Comparison of ENCODE assay signal across 8 cellular contexts in genomic region chr17:65123757-65124675, GRCh38. TPM values are rescaled to one million over a fixed set of nuclear protein-coding genes. Genes with fewer than 3 reads are reported as not detected.
A peak's percentile ranks its signal among the peaks of the same experiment; 100 is the strongest.
DNase-seq lines count a peak whose midpoint lies in the region; ATAC-seq and TF ChIP-seq lines count a peak whose summit lies in the region.

No MANE protein-coding gene starts in this region.

- ATAC-seq in IMR-90 (ENCODE audit: low read depth) (no peak; the same call in 1 of the 2 replicates), GM18907 (IDR thresholded peaks at IDR 0.05; ENCODE audit: unreplicated experiment) (no peak), HG02678 (IDR thresholded peaks at IDR 0.05; ENCODE audit: unreplicated experiment) (no peak)
- ATAC-seq in naive thymus-derived CD4-positive, alpha-beta T cell = no peak

- peak overlapping the region; percentile 1; the same call in 1 of the 2 replicates for H3K27ac ChIP-seq in C4-2B
- peak overlapping the region; percentile 47 for H3K27ac ChIP-seq in IMR-90 (ENCODE audit: insufficient read depth, low read length)
- peak overlapping the region; percentile 90 for H3K27ac ChIP-seq in colonic mucosa
- peak overlapping the region; percentile 74 for H3K27ac ChIP-seq in naive thymus-derived CD4-positive, alpha-beta T cell (ENCODE audit: low read depth, low read length)

- H3K79me1 ChIP-seq in IMR-90 (ENCODE audit: low read depth in 1 of 2, low read length in 2 of 2) = no peaks in the 10 kb centered on the region

- H2AFZ ChIP-seq in IMR-90 (replicated peaks; ENCODE audit: low read length, poor library complexity) = peak overlapping the region; percentile 84

- H3K36me3 ChIP-seq in IMR-90 (ENCODE audit: control insufficient read depth, insufficient read depth, low read length) (no peaks in the 10 kb centered on the region), colonic mucosa (no peaks in the 10 kb centered on the region)
- H3K36me3 ChIP-seq in naive thymus-derived CD4-positive, alpha-beta T cell (ENCODE audit: control insufficient read depth in 2 of 3, insufficient read depth in 3 of 3, low read length in 3 of 3) = no peaks in the 10 kb centered on the region

- H3K9me3 ChIP-seq in IMR-90 (ENCODE audit: control insufficient read depth, insufficient read depth, low read length) = no peaks in the 10 kb centered on the region
- H3K9me3 ChIP-seq in colonic mucosa = no peaks in the 10 kb centered on the region
- H3K9me3 ChIP-seq in naive thymus-derived CD4-positive, alpha-beta T cell (ENCODE audit: control insufficient read depth in 2 of 3, low read length in 3 of 3) = no peaks in the 10 kb centered on the region

- dilution Hi-C loops in IMR-90 (cut with HindIII; ENCODE audit: low sequenced_read_pairs, unreplicated experiment) = no loop called here

- peaks cover 9 to 32% (median 10%) of the 10 kb centered on the region in 7 donors for H3K4me1 Mint-ChIP-seq in naive thymus-derived CD4-positive, alpha-beta T cell

- H3K4me3 Mint-ChIP-seq in naive thymus-derived CD4-positive, alpha-beta T cell = peak overlapping the region; percentile 74 to 95 (median 92)

- H4K20me1 ChIP-seq in IMR-90 (ENCODE audit: insufficient read depth, low read length) = no peaks in the 10 kb centered on the region

- peak overlapping the region; percentile 89 for H4K91ac ChIP-seq in IMR-90 (ENCODE audit: insufficient read depth, low read depth, low read length)

- peak overlapping the region; percentile 96 to 98 for H4K8ac ChIP-seq in IMR-90 (ENCODE audit: low read depth in 2 of 2, low read length in 2 of 2)

- H3K9me1 ChIP-seq in IMR-90 (ENCODE audit: insufficient read depth, low read length) = peaks cover 3% of the 10 kb centered on the region

- H3K4me1 ChIP-seq in IMR-90 (ENCODE audit: control insufficient read depth, insufficient read depth, low read length) (peaks cover 8% of the 10 kb centered on the region), colonic mucosa (no peaks in the 10 kb centered on the region)
- peaks cover 0 to 3% of the 10 kb centered on the region in 2 donors for H3K4me1 ChIP-seq in naive thymus-derived CD4-positive, alpha-beta T cell (ENCODE audit: control insufficient read depth in 2 of 2, insufficient read depth in 2 of 2, low read length in 2 of 2)

- CTCF ChIA-PET in IMR-90 (lab: Yijun Ruan, JAX) = interaction anchor here (0.5 kb wide), 1 partner anchor 407 kb away, joined by 5 read pairs; no protein-coding TSS in a partner anchor
- CTCF ChIA-PET in naive thymus-derived CD4-positive, alpha-beta T cell (lab: Charles Lee) = interaction anchor here (0.6 to 1.6 kb wide), 2 partner anchors 13 to 1095 kb away, joined by 3 to 6 read pairs; partner anchors contain the start of gene RGS9

- peak overlapping the region; percentile 86; the same call in 1 of the 2 replicates for H3K23ac ChIP-seq in IMR-90 (ENCODE audit: low read depth, low read length)

- peak overlapping the region; percentile 97; the same call in 1 of the 2 replicates for H3K18ac ChIP-seq in IMR-90 (ENCODE audit: low read depth, low read length)

- intact Hi-C loops in IMR-90 (cut with micrococcal nuclease) = loop anchor here (5.0 kb wide), 3 partner anchors 67 to 152 kb away; partner anchors contain the start of gene GNA13
- intact Hi-C loops in colonic mucosa (cut with DNase I) = no loop called here
- intact Hi-C loops in naive thymus-derived CD4-positive, alpha-beta T cell (cut with micrococcal nuclease) = loop anchor here (1.0 to 2.0 kb wide), 6 partner anchors 13 to 149 kb away; partner anchors contain the start of genes RGS9 (in 2 of the 2) and GNA13 (in 1 of the 2)

- H2BK5ac ChIP-seq in IMR-90 (ENCODE audit: low read depth, low read length, poor library complexity, severe bottlenecking) = peak overlapping the region; percentile 90

- TF ChIP-seq CTCF in C4-2B (conservative IDR thresholded peaks at IDR 0.05) = no peak
- no peak for TF ChIP-seq CTCF in IMR-90 (conservative IDR thresholded peaks at IDR 0.05; ENCODE audit: low read depth, low read length)
- no peak for TF ChIP-seq CTCF in colonic mucosa (IDR thresholded peaks at IDR 0.05)

- in situ Hi-C loops in IMR-90 (cut with MboI; ENCODE audit: low sequenced_read_pairs) = no loop called here

- peak overlapping the region; percentile 98; the same call in 1 of the 2 replicates for H3K4me2 ChIP-seq in IMR-90 (ENCODE audit: low read depth, low read length)

- peaks cover 0 to 22% (median 6%) of the 10 kb centered on the region in 5 donors for H3K27me3 Mint-ChIP-seq in naive thymus-derived CD4-positive, alpha-beta T cell

- peak; percentile 76 for DNase-seq in IMR-90
- peak; percentile 43 for DNase-seq in colonic mucosa
- DNase-seq in naive thymus-derived CD4-positive, alpha-beta T cell = no peak
- no peak for DNase-seq in kidney tubule cell (ENCODE audit: low spot score)
- DNase-seq in germinal center (ENCODE audit: low spot score) = no peak

- no peak for TF ChIP-seq RAD21 in IMR-90 (IDR thresholded peaks at IDR 0.05; ENCODE audit: low read length)

- no peak for TF ChIP-seq POLR2A in IMR-90 (IDR thresholded peaks at IDR 0.05; ENCODE audit: low read depth, low read length)

- H3K9ac ChIP-seq in IMR-90 (ENCODE audit: low read depth, low read length) (no peak overlapping the region), colonic mucosa (ENCODE audit: low read depth in 2 of 2, low read length in 2 of 2) (peak overlapping the region in 1 of 2 donors; percentile 71)

- H3K27me3 ChIP-seq in IMR-90 (ENCODE audit: control insufficient read depth, insufficient read depth, low read length) = no peaks in the 10 kb centered on the region
- no peaks in the 10 kb centered on the region for H3K27me3 ChIP-seq in colonic mucosa
- no peaks in the 10 kb centered on the region for H3K27me3 ChIP-seq in naive thymus-derived CD4-positive, alpha-beta T cell (ENCODE audit: control insufficient read depth in 2 of 2, insufficient read depth in 2 of 2, low read length in 2 of 2)

- H3K4me3 ChIP-seq in IMR-90 (ENCODE audit: insufficient read depth, low read depth, low read length) = no peak overlapping the region
- no peak overlapping the region for H3K4me3 ChIP-seq in colonic mucosa
- peak overlapping the region; percentile 43 for H3K4me3 ChIP-seq in naive thymus-derived CD4-positive, alpha-beta T cell (ENCODE audit: low read length)

- H3K27ac Mint-ChIP-seq in naive thymus-derived CD4-positive, alpha-beta T cell = peak overlapping the region; percentile 88 to 99 (median 98)

- BruUV-seq in IMR-90 (replicated peaks; lab: Mats Ljungman, UMichigan) = no TSS peak

- H3K36me3 Mint-ChIP-seq in naive thymus-derived CD4-positive, alpha-beta T cell = peaks cover 0 to 2% (median 0%) of the 10 kb centered on the region in 5 donors

- no peak overlapping the region for H2AK9ac ChIP-seq in IMR-90 (replicated peaks; ENCODE audit: low read depth, low read length, poor library complexity)

- H2BK15ac ChIP-seq in IMR-90 (ENCODE audit: low read depth, low read length) = peak overlapping the region; percentile 100; the same call in 2 of the 3 replicates

- H3K4ac ChIP-seq in IMR-90 (ENCODE audit: low read depth, low read length) = peak overlapping the region; percentile 86

- peak overlapping the region; percentile 100 for H4K5ac ChIP-seq in IMR-90 (ENCODE audit: low read depth, low read length)

- peak overlapping the region; percentile 92 for H3K14ac ChIP-seq in IMR-90 (replicated peaks; ENCODE audit: low read depth, low read length)

- peak overlapping the region; percentile 53 for H2AK5ac ChIP-seq in IMR-90 (ENCODE audit: low read depth, low read length)

- peak overlapping the region; percentile 67; the same call in 1 of the 2 replicates for H3K56ac ChIP-seq in IMR-90 (ENCODE audit: extremely low read depth, insufficient read depth, low read length)

- POLR2A ChIA-PET in IMR-90 (lab: Charles Lee; ENCODE audit: unreplicated experiment) = no interaction called here
- POLR2A ChIA-PET in naive thymus-derived CD4-positive, alpha-beta T cell (lab: Charles Lee) = interaction anchor here (0.6 to 1.6 kb wide), 8 partner anchors 9 to 205 kb away, joined by 3 to 7 read pairs (median 3); partner anchors contain the start of genes GNA13, LRRC37A3 and RGS9

- peak overlapping the region; percentile 57 for H2BK20ac ChIP-seq in IMR-90 (ENCODE audit: low read depth, low read length)

- peaks cover 0 to 4% (median 0%) of the 10 kb centered on the region in 11 donors for H3K9me3 Mint-ChIP-seq in naive thymus-derived CD4-positive, alpha-beta T cell

- no CpG with 5 or more reads among the region's 9 CpGs for WGBS in IMR-90 (ENCODE audit: extremely low coverage in 2 of 2, insufficient read length in 1 of 2), 2 experiments

- peak overlapping the region; percentile 86 for H2BK120ac ChIP-seq in IMR-90 (ENCODE audit: low read depth, low read length)

TF ChIP-seq in IMR-90, 13 proteins besides CTCF, POLR2A, EP300 and RAD21:
- TF ChIP-seq FOS (IDR thresholded peaks at IDR 0.05; ENCODE audit: low read depth, low read length) = peak; percentile 32; the same call in 1 of the 2 replicates
- no peak for TF ChIP-seq MAFK (IDR thresholded peaks at IDR 0.05; ENCODE audit: low read depth, low read length)
TF ChIP-seq in IMR-90: peak in this region for 1.

RNA-seq across cellular contexts. Expression of gene RGS9, which starts 13.2 kb away (rescaled TPM):
- total RNA-seq in IMR-90 (2012; rRNA removed) (0.90 and 1.4 TPM in 2 replicates), colonic mucosa (1 to 10 TPM; 7.4 to 9.9 TPM)
- 0.77 and 1.1 TPM in 2 replicates for polyA plus RNA-seq in IMR-90 (2012; rRNA removed)
- 0.41 and 0.58 TPM in 2 replicates for polyA plus RNA-seq in IMR-90 (2012; cell fraction: cytosol; rRNA removed)
- 0.60 and 1.3 TPM in 2 replicates for polyA plus RNA-seq in IMR-90 (2012; cell fraction: nucleus; rRNA removed; ENCODE audit: low replicate concordance)
- total RNA-seq in naive thymus-derived CD4-positive, alpha-beta T cell = 1 to 10 TPM in 2 of 5 experiments, under 1 TPM in 3; 0.32 to 3.9 (median 0.81) TPM
- not detected for polyA plus RNA-seq in naive thymus-derived CD4-positive, alpha-beta T cell

Comparison
In these comparisons a context has a peak if more than half of its experiments do, and no peak if none do; other contexts are left out.
1. H3K27ac ChIP-seq: peak in every context shown above with its lines; median percentile 90 in colonic mucosa; 74 in naive thymus-derived CD4-positive, alpha-beta T cell; 47 in IMR-90; 1 in C4-2B.
2. DNase-seq: peak in IMR-90 (single experiment) and colonic mucosa (single experiment); none in naive thymus-derived CD4-positive, alpha-beta T cell (0 of 9), kidney tubule cell (single experiment) and germinal center (single experiment).